22 cellular contexts compared by ENCODE assay signal in genomic region chr4:3571921-3572320, GRCh38. TPM values are rescaled to one million over a fixed set of nuclear protein-coding genes. Genes with fewer than 3 reads are reported as not detected.
DNase-seq lines count a peak whose midpoint lies in the region; ATAC-seq, FAIRE-seq and TF ChIP-seq lines count a peak whose summit lies in the region.
"Had no signal": no experiment of that assay in that cellular context is flagged by ENCODE, and none has a peak within 500 bp of the region (broad histone marks: within the 10 kb centered on the region; RNA-seq: fewer than 3 reads in every experiment).

No MANE protein-coding gene starts in this region.

- no peak for TF ChIP-seq CTCF in natural killer cell (IDR thresholded peaks at IDR 0.05)

- H3K27me3 Mint-ChIP-seq in natural killer cell treated with Interleukin-12 subunit alpha and Interleukin-12 subunit beta and Interleukin-15 and Interleukin-18, amount 100 ng/mL, for 72 hours = no peaks in the 10 kb centered on the region
- H3K27me3 Mint-ChIP-seq in natural killer cell (ENCODE audit: low read depth in 2 of 2) = no peaks in the 10 kb centered on the region

- no peaks in the 10 kb centered on the region for H3K9me3 Mint-ChIP-seq in natural killer cell treated with Interleukin-12 subunit alpha and Interleukin-12 subunit beta and Interleukin-15 and Interleukin-18, amount 100 ng/mL, for 72 hours
- no peaks in the 10 kb centered on the region for H3K9me3 Mint-ChIP-seq in natural killer cell
- H3K9me3 Mint-ChIP-seq: CD4-positive, alpha-beta memory T cell had no signal

- H3K27ac Mint-ChIP-seq in natural killer cell treated with Interleukin-12 subunit alpha and Interleukin-12 subunit beta and Interleukin-15 and Interleukin-18, amount 100 ng/mL, for 72 hours = no peak overlapping the region
- H3K27ac Mint-ChIP-seq in natural killer cell = no peak overlapping the region
- H3K27ac Mint-ChIP-seq: CD4-positive, alpha-beta memory T cell had no signal

- no peaks in the 10 kb centered on the region for H3K36me3 Mint-ChIP-seq in natural killer cell treated with Interleukin-12 subunit alpha and Interleukin-12 subunit beta and Interleukin-15 and Interleukin-18, amount 100 ng/mL, for 72 hours
- H3K36me3 Mint-ChIP-seq in natural killer cell = no peaks in the 10 kb centered on the region
- H3K36me3 Mint-ChIP-seq: CD4-positive, alpha-beta memory T cell had no signal

- FAIRE-seq in HTR-8/SVneo (lab: Jason Lieb, UNC) = no peak
- FAIRE-seq: A549, GM12891, H54 had no signal

- intact Hi-C loops in natural killer cell (cut with micrococcal nuclease) (no loop called here), sciatic nerve (cut with DNase I) (no loop called here)

- H3K4me1 Mint-ChIP-seq in natural killer cell treated with Interleukin-12 subunit alpha and Interleukin-12 subunit beta and Interleukin-15 and Interleukin-18, amount 100 ng/mL, for 72 hours (ENCODE audit: low read depth in 2 of 2) = no peaks in the 10 kb centered on the region
- H3K4me1 Mint-ChIP-seq in natural killer cell = no peaks in the 10 kb centered on the region
- H3K4me1 Mint-ChIP-seq: CD4-positive, alpha-beta memory T cell had no signal

- ATAC-seq in natural killer cell treated with Interleukin-12 subunit alpha and Interleukin-12 subunit beta and Interleukin-15 and Interleukin-18, amount 100 ng/mL, for 72 hours = no peak
- no peak for ATAC-seq in natural killer cell
- ATAC-seq in sciatic nerve = no peak
- no peak for ATAC-seq in left lobe of liver
- ATAC-seq: A549 had no signal

- H3K4me3 Mint-ChIP-seq in natural killer cell treated with Interleukin-12 subunit alpha and Interleukin-12 subunit beta and Interleukin-15 and Interleukin-18, amount 100 ng/mL, for 72 hours = no peak overlapping the region
- no peak overlapping the region for H3K4me3 Mint-ChIP-seq in natural killer cell

- peak; percentile 48 for DNase-seq in natural killer cell treated with Interleukin-12 subunit alpha and Interleukin-12 subunit beta and Interleukin-15 and Interleukin-18, amount 100 ng/mL, for 72 hours (ENCODE audit: low spot score)
- DNase-seq in natural killer cell (no peak), mesenteric fat pad (ENCODE audit: low spot score) (peak; percentile 60), sciatic nerve (ENCODE audit: low spot score) (peak; percentile 12), HTR-8/SVneo (ENCODE audit: insufficient read length, low spot score) (no peak), left lobe of liver (ENCODE audit: low spot score) (no peak), NOMO-1 treated with DMSO at 0.1 percent for 48 hours (lab: John Stamatoyannopoulos, UW; ENCODE audit: unreplicated experiment) (no peak)
- DNase-seq: 8988T; ACHN; AML-193; BE2C; Calu3; CD4-positive, alpha-beta memory T cell; COR-L47; DMS53; DMS79 treated with DMSO at 0.1 percent for 48 hours; GF-D8; GOT3; HCEC 1CT had no signal

RNA-seq across cellular contexts. Expression of gene LRPAP1, which starts 39.7 kb away (rescaled TPM):
- total RNA-seq in natural killer cell treated with Interleukin-12 subunit alpha and Interleukin-12 subunit beta and Interleukin-15 and Interleukin-18, amount 100 ng/mL, for 72 hours = 100 to 1,000 TPM; 101 to 118 TPM
- 10 to 100 TPM; 85.4 to 93.4 (median 87.3) TPM for total RNA-seq in natural killer cell
- 116 TPM for total RNA-seq in mesenteric fat pad
- total RNA-seq in sciatic nerve = 105 TPM
- total RNA-seq in left lobe of liver = 72.6 TPM

Comparison
In these comparisons a context has a peak if more than half of its experiments do, and no peak if none do; other contexts are left out.
1. DNase-seq: peak in natural killer cell treated with Interleukin-12 subunit alpha and Interleukin-12 subunit beta and Interleukin-15 and Interleukin-18, amount 100 ng/mL, for 72 hours (single experiment), mesenteric fat pad (single experiment) and sciatic nerve (single experiment); none in natural killer cell (single experiment), HTR-8/SVneo (single experiment), left lobe of liver (single experiment) and NOMO-1 treated with DMSO at 0.1 percent for 48 hours (single experiment).